19 cellular contexts compared by ENCODE assay signal in genomic region chr1:5989731-5990271, GRCh38. TPM values are rescaled to one million over a fixed set of nuclear protein-coding genes. Genes with fewer than 3 reads are reported as not detected.
DNase-seq lines count a peak whose midpoint lies in the region; ATAC-seq, FAIRE-seq and TF ChIP-seq lines count a peak whose summit lies in the region.
"Had no signal": no experiment of that assay in that cellular context is flagged by ENCODE, and none has a peak within 500 bp of the region (broad histone marks: within the 10 kb centered on the region; RNA-seq: fewer than 3 reads in every experiment).

No MANE protein-coding gene starts in this region.

- peaks cover 27% of the 10 kb centered on the region for H3K4me1 ChIP-seq in Loucy (ENCODE audit: insufficient read depth, low read length, poor library complexity, severe bottlenecking)

- no peaks in the 10 kb centered on the region for H3K9me2 ChIP-seq in Loucy (replicated peaks; ENCODE audit: low read depth, low read length)

- no peak for ATAC-seq in activated T-cell treated with anti-CD3 and anti-CD28 coated beads, Interleukin-2, amount 50 U/mL, for 72 hours (replicated peaks in 1 of 2)
- ATAC-seq in activated CD4-positive, CD25-positive, alpha-beta regulatory T cell treated with anti-CD3 and anti-CD28 coated beads, Interleukin-2, amount 50 U/mL, for 24 hours: no peak
- ATAC-seq: heart left ventricle, pancreas had no signal

- H4K20me1 ChIP-seq in Loucy (ENCODE audit: insufficient read depth, low read length, poor library complexity, severe bottlenecking): peaks cover 12% of the 10 kb centered on the region

- FAIRE-seq in urothelium cell line (lab: Jason Lieb, UNC): no peak
- FAIRE-seq: bronchial epithelial cell, G401.6, pancreas had no signal

- H3K9me3 ChIP-seq in Loucy (ENCODE audit: insufficient read depth, low read depth, low read length): no peaks in the 10 kb centered on the region
- H3K9me3 ChIP-seq: heart left ventricle, pancreas, sigmoid colon, suprapubic skin had no signal

- no peaks in the 10 kb centered on the region; the same call in 1 of the 2 replicates for H3K36me3 ChIP-seq in Loucy (ENCODE audit: insufficient read depth, low read length)

- peaks cover 21% of the 10 kb centered on the region for H3K4me1 Mint-ChIP-seq in activated T-cell treated with anti-CD3 and anti-CD28 coated beads, Interleukin-2, amount 50 U/mL, for 72 hours (ENCODE audit: low read depth)
- H3K4me1 Mint-ChIP-seq in glutamatergic neuron (ENCODE audit: low read depth, unreplicated experiment): peaks cover 8% of the 10 kb centered on the region

- H3K4me3 ChIP-seq in Loucy (ENCODE audit: low read length, poor library complexity, severe bottlenecking): no peak overlapping the region
- H3K4me3 ChIP-seq: pancreas, sigmoid colon, suprapubic skin had no signal

- no peaks in the 10 kb centered on the region for H3K9me3 Mint-ChIP-seq in activated T-cell treated with anti-CD3 and anti-CD28 coated beads, Interleukin-2, amount 50 U/mL, for 72 hours
- H3K9me3 Mint-ChIP-seq in glutamatergic neuron (ENCODE audit: unreplicated experiment): peaks cover 4% of the 10 kb centered on the region

- H2AFZ ChIP-seq in Loucy (ENCODE audit: low read length): no peak overlapping the region

- no peak for DNase-seq in activated T-cell treated with anti-CD3 and anti-CD28 coated beads, Interleukin-2, amount 50 U/mL, for 72 hours
- no peak for DNase-seq in activated T-cell treated with anti-CD3 and anti-CD28 coated beads for 4 hours
- DNase-seq in glutamatergic neuron: no peak
- peak; percentile 56 for DNase-seq in posterior vena cava (ENCODE audit: low spot score)
- no peak for DNase-seq in urothelium cell line (ENCODE audit: low spot score)
- DNase-seq in SHP77 treated with DMSO at 0.1 percent for 48 hours (lab: John Stamatoyannopoulos, UW): no peak
- DNase-seq: activated CD4-positive, alpha-beta T cell treated with anti-CD3 and anti-CD28 coated beads, Interleukin-2, amount 50 U/mL, for 48 hours; C1 segment of cervical spinal cord; DMS 273 treated with DMSO at 0.1 percent for 48 hours; NCI-H1417; NCI-H524; sigmoid colon had no signal

- no peak overlapping the region for H3K27ac Mint-ChIP-seq in activated T-cell treated with anti-CD3 and anti-CD28 coated beads, Interleukin-2, amount 50 U/mL, for 72 hours
- no peak overlapping the region for H3K27ac Mint-ChIP-seq in glutamatergic neuron (ENCODE audit: unreplicated experiment)

- peak overlapping the region; percentile 33 to 55 for H3K4me3 Mint-ChIP-seq in activated T-cell treated with anti-CD3 and anti-CD28 coated beads, Interleukin-2, amount 50 U/mL, for 72 hours
- H3K4me3 Mint-ChIP-seq in glutamatergic neuron (ENCODE audit: unreplicated experiment): peak overlapping the region; percentile 86

- peaks cover 42% of the 10 kb centered on the region for H3K79me2 ChIP-seq in Loucy (ENCODE audit: insufficient read depth, low read length)

- peak overlapping the region; percentile 14 for H3K9ac ChIP-seq in Loucy (ENCODE audit: low read depth, low read length, poor library complexity, severe bottlenecking)

- H3K27me3 Mint-ChIP-seq in activated T-cell treated with anti-CD3 and anti-CD28 coated beads, Interleukin-2, amount 50 U/mL, for 72 hours (ENCODE audit: low read depth): no peaks in the 10 kb centered on the region
- H3K27me3 Mint-ChIP-seq in glutamatergic neuron (ENCODE audit: unreplicated experiment): peaks cover 9% of the 10 kb centered on the region

- H3K36me3 Mint-ChIP-seq in activated T-cell treated with anti-CD3 and anti-CD28 coated beads, Interleukin-2, amount 50 U/mL, for 72 hours (ENCODE audit: insufficient read depth in 2 of 2): peaks cover 0 to 6% of the 10 kb centered on the region in 2 donors
- no peaks in the 10 kb centered on the region for H3K36me3 Mint-ChIP-seq in glutamatergic neuron (ENCODE audit: unreplicated experiment)

- no peaks in the 10 kb centered on the region for H3K27me3 ChIP-seq in Loucy (ENCODE audit: insufficient read depth, low read length, poor library complexity, severe bottlenecking)
- H3K27me3 ChIP-seq: heart left ventricle, pancreas, sigmoid colon, suprapubic skin had no signal

- TF ChIP-seq CTCF in Loucy (conservative IDR thresholded peaks at IDR 0.05; ENCODE audit: low read length): no peak
- TF ChIP-seq CTCF in glutamatergic neuron (IDR thresholded peaks at IDR 0.05; ENCODE audit: partially characterized antibody, unreplicated experiment): no peak

- intact Hi-C loops in posterior vena cava (cut with DNase I): loop anchor here in 1 of 2 donors (5.0 kb wide), 1 partner anchor 1792 kb away; the partner anchor contains the start of gene PER3

- H3K4me2 ChIP-seq in Loucy (ENCODE audit: low read depth, low read length, poor library complexity, severe bottlenecking): no peak overlapping the region

- H3F3A ChIP-seq in Loucy (ENCODE audit: low read depth): no peaks in the 10 kb centered on the region

RNA-seq across cellular contexts. Expression of gene NPHP4, which starts 2.4 kb away (rescaled TPM):
- 10 to 100 TPM; 12.3 to 14.5 TPM for total RNA-seq in activated T-cell treated with anti-CD3 and anti-CD28 coated beads, Interleukin-2, amount 50 U/mL, for 72 hours
- total RNA-seq in glutamatergic neuron (ENCODE audit: unreplicated experiment) (28.4 TPM), posterior vena cava (1 to 10 TPM; 6.9 to 7.7 TPM)

RNA-seq across cellular contexts. Expression of gene KCNAB2, which starts 55.9 kb away (rescaled TPM):
- 100 to 1,000 TPM; 210 to 232 TPM for total RNA-seq in activated T-cell treated with anti-CD3 and anti-CD28 coated beads, Interleukin-2, amount 50 U/mL, for 72 hours
- total RNA-seq in glutamatergic neuron (ENCODE audit: unreplicated experiment): 20.4 TPM
- total RNA-seq in posterior vena cava: 10 to 100 TPM; 13.5 to 21.8 TPM
